ENCODE assay signal across 14 cellular contexts in the genomic region with DNA sequence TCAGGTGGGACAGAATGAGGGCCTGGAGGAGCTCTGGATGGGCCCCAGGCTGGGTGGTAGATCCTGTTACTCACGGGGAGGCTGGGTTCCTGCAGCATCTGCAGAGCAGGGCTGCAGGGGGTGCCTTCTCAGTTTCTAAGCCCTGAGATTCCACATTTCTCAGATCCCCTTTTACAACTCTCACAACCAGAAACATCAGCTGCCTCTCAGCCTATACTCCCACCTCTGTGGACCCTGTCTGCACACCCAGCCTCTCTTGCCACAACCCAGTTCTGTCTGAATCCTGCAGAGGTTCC. TPM values are rescaled to one million over a fixed set of nuclear protein-coding genes. Genes with fewer than 3 reads are reported as not detected.
DNase-seq lines count a peak whose midpoint lies in the region; ATAC-seq and TF ChIP-seq lines count a peak whose summit lies in the region.
"Had no signal": no experiment of that assay in that cellular context is flagged by ENCODE, and none has a peak within 500 bp of the region (broad histone marks: within the 10 kb centered on the region; RNA-seq: fewer than 3 reads in every experiment).

No MANE protein-coding gene starts in this region.

- no peaks in the 10 kb centered on the region for H4K20me1 ChIP-seq in OCI-LY7 (ENCODE audit: insufficient read depth, low read length)

- ATAC-seq in GM21360 (IDR thresholded peaks at IDR 0.05; ENCODE audit: unreplicated experiment) (peak; percentile 84), HG02885 (IDR thresholded peaks at IDR 0.05; ENCODE audit: poor library complexity, unreplicated experiment) (peak; percentile 70), GM18873 (IDR thresholded peaks at IDR 0.05; ENCODE audit: low FRiP score, unreplicated experiment) (no peak), left ventricle myocardium superior (no peak)
- ATAC-seq: T-helper 17 cell had no signal

- no peaks in the 10 kb centered on the region for H3K9me2 ChIP-seq in OCI-LY7 (ENCODE audit: insufficient read depth, low read length)

- TF ChIP-seq CTCF in GM10266 (IDR thresholded peaks at IDR 0.05; ENCODE audit: control insufficient read depth, insufficient read depth, low read depth, missing control alignments): peak; percentile 2
- TF ChIP-seq CTCF in OCI-LY7 (conservative IDR thresholded peaks at IDR 0.05; ENCODE audit: low read length): no peak

- no peaks in the 10 kb centered on the region for H3K79me2 ChIP-seq in OCI-LY7 (ENCODE audit: insufficient read depth, low read depth, low read length)

- no TSS peak for BruUV-seq in OCI-LY7 (replicated peaks; lab: Mats Ljungman, UMichigan)

- H3K4me3 ChIP-seq in OCI-LY7 (ENCODE audit: low read depth, low read length, poor library complexity, severe bottlenecking): no peak overlapping the region
- H3K4me3 ChIP-seq: Peyer's patch, upper lobe of left lung had no signal

- H3K4me1 ChIP-seq in OCI-LY7 (ENCODE audit: insufficient read depth, low read length, poor library complexity, severe bottlenecking): peaks cover 12% of the 10 kb centered on the region

- intact Hi-C loops in OCI-LY7 (cut with micrococcal nuclease; ENCODE audit: unreplicated experiment): no loop called here
- intact Hi-C loops in left ventricle myocardium superior (cut with micrococcal nuclease): no loop called here

- H3K27ac ChIP-seq in OCI-LY7 (ENCODE audit: low read depth, low read length, poor library complexity, severe bottlenecking): no peak overlapping the region
- H3K27ac ChIP-seq: Peyer's patch, upper lobe of left lung had no signal

- DNase-seq in GM10266 (ENCODE audit: extremely low spot score) (peak; percentile 20), OCI-LY7 (ENCODE audit: low spot score) (peak; percentile 49), hippocampal formation (lab: John Stamatoyannopoulos, UW) (no peak), left ventricle myocardium superior (no peak), HuH-7.5 (ENCODE audit: low spot score) (no peak)
- DNase-seq: activated CD4-positive, alpha-beta T cell treated with anti-CD3 and anti-CD28 coated beads, Interleukin-2, amount 10 ng/mL, durations not matched to agents 24 days and 14 days; NCI-H226; Peyer's patch; T-helper 17 cell; upper lobe of left lung had no signal

- peak overlapping the region; percentile 18; the same call in 1 of the 2 replicates for H3K4me2 ChIP-seq in OCI-LY7 (ENCODE audit: low read length)

- POLR2A ChIA-PET in OCI-LY7 (lab: Charles Lee): interaction anchor here (0.9 to 2.2 kb wide), 4 partner anchors 9 to 208 kb away, joined by 3 to 6 read pairs (median 4); no protein-coding TSS in a partner anchor

- CTCF ChIA-PET in OCI-LY7 (lab: Charles Lee; ENCODE audit: unreplicated experiment): no interaction called here

- H2AFZ ChIP-seq in OCI-LY7 (ENCODE audit: low read length): peak overlapping the region; percentile 35

- H3K9me3 ChIP-seq in OCI-LY7 (ENCODE audit: low read length): no peaks in the 10 kb centered on the region
- H3K9me3 ChIP-seq: Peyer's patch, upper lobe of left lung had no signal

- H3K36me3 ChIP-seq in OCI-LY7 (ENCODE audit: insufficient read depth, low read length): no peaks in the 10 kb centered on the region
- H3K36me3 ChIP-seq: Peyer's patch, upper lobe of left lung had no signal

RNA-seq across cellular contexts. Expression of a gene that starts 56.8 kb away (rescaled TPM):
- total RNA-seq in OCI-LY7 (2014; rRNA removed; shearing (Covaris generic)): 55.9 and 72.4 TPM in 2 replicates
- total RNA-seq in OCI-LY7 (2022): 69.0 and 74.6 TPM in 2 replicates
- total RNA-seq in left ventricle myocardium superior: 0.25 TPM
- total RNA-seq: posterior vena cava had no signal

Comparison
In these comparisons a context has a peak if more than half of its experiments do, and no peak if none do; other contexts are left out.
1. DNase-seq: peak in GM10266 (single experiment) and OCI-LY7 (single experiment); none in hippocampal formation (0 of 2), left ventricle myocardium superior (single experiment) and HuH-7.5 (single experiment).
2. ATAC-seq: peak in GM21360 (single experiment) and HG02885 (single experiment); none in GM18873 (single experiment) and left ventricle myocardium superior (single experiment).
3. RNA of a gene that starts 56.8 kb away (total RNA-seq): 55.9 to 74.6 TPM in OCI-LY7; 0.25 TPM in left ventricle myocardium superior (single experiment); every median in the first group is over 10 times any median in the second.